In genomic region chr1:36486088-36486435, GRCh38 we compare ENCODE assay signal across 2 cellular contexts.
TF ChIP-seq lines count a peak whose summit lies in the region.

No MANE protein-coding gene starts in this region.

TF ChIP-seq in A549, 52 proteins besides CTCF, POLR2A, EP300 and RAD21:
- TF ChIP-seq SREBF2 (IDR thresholded peaks at IDR 0.05), result no peak
- no peak for TF ChIP-seq HOXA7 (CRISPR knock-in tag; IDR thresholded peaks at IDR 0.05)
- TF ChIP-seq, protein P1, sequence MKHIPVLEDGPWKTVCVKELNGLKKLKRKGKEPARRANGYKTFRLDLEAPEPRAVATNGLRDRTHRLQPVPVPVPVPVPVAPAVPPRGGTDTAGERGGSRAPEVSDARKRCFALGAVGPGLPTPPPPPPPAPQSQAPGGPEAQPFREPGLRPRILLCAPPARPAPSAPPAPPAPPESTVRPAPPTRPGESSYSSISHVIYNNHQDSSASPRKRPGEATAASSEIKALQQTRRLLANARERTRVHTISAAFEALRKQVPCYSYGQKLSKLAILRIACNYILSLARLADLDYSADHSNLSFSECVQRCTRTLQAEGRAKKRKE (CRISPR knock-in tag; IDR thresholded peaks at IDR 0.05; ENCODE audit: low read depth), result no peak
- TF ChIP-seq BHLHE40 (IDR thresholded peaks at IDR 0.05; ENCODE audit: low read depth, low read length), result no peak
- no peak for TF ChIP-seq ZFP36 (IDR thresholded peaks at IDR 0.05; ENCODE audit: borderline replicate concordance, partially characterized antibody)
- TF ChIP-seq MAX (IDR thresholded peaks at IDR 0.05), result no peak
- TF ChIP-seq ESRRA (IDR thresholded peaks at IDR 0.05; ENCODE audit: borderline replicate concordance, low read length), result no peak
- TF ChIP-seq RARB (CRISPR knock-in tag; IDR thresholded peaks at IDR 0.05), result no peak
- TF ChIP-seq JUN (IDR thresholded peaks at IDR 0.05), result no peak
- TF ChIP-seq GATA3 (IDR thresholded peaks at IDR 0.05; ENCODE audit: borderline replicate concordance), result no peak

TF ChIP-seq in GM12891, 5 proteins besides CTCF, POLR2A, EP300 and RAD21:
- TF ChIP-seq SPI1 (IDR thresholded peaks at IDR 0.05; ENCODE audit: low read depth, low read length) (no peak), POU2F2 (IDR thresholded peaks at IDR 0.05; ENCODE audit: low read depth, low read length) (no peak), TAF1 (IDR thresholded peaks at IDR 0.05; ENCODE audit: low read depth, low read length) (no peak), POLR2AphosphoS5 (IDR thresholded peaks at IDR 0.05; ENCODE audit: low read depth, low read length) (no peak), PAX5 (IDR thresholded peaks at IDR 0.05; ENCODE audit: insufficient read depth, low read length, severe bottlenecking) (no peak)
TF ChIP-seq in GM12891: peak in this region for 0.
